In the genomic region with DNA sequence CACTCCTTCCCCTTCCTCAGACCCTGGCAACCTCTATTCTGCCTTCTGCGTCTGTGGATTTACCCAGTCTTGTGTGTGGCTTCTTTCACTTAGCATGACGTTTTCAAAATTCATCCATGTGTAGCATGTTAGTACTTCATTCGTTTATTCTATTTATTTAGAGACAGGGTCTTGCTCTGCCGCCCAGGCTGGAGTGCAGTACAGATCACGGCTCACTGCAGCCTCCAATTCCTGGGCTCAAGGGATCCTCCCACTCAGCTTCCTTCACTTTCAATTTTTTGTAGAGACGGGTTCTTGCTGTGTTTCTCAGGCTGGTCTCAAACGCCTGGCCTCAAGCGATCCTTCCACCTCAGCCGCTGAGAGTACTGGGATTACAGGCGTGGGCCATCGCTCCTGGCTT, we compare ENCODE assay signal across 13 cellular contexts. TPM values are rescaled to one million over a fixed set of nuclear protein-coding genes. Genes with fewer than 3 reads are reported as not detected.
DNase-seq lines count a peak whose midpoint lies in the region; ATAC-seq and TF ChIP-seq lines count a peak whose summit lies in the region.
"Had no signal": no experiment of that assay in that cellular context is flagged by ENCODE, and none has a peak within 500 bp of the region (broad histone marks: within the 10 kb centered on the region; RNA-seq: fewer than 3 reads in every experiment).

No MANE protein-coding gene starts in this region.

- H2BK12ac ChIP-seq in mesenchymal stem cell (ENCODE audit: low read length in 2 of 2): no peak overlapping the region

- no peaks in the 10 kb centered on the region for H3K79me1 ChIP-seq in mesenchymal stem cell (replicated peaks; ENCODE audit: low read length, poor library complexity, severe bottlenecking)

- H3K27me3 ChIP-seq in PC-3 (ENCODE audit: low read length) (no peaks in the 10 kb centered on the region), mesenchymal stem cell (ENCODE audit: control insufficient read depth in 1 of 2, insufficient read depth in 1 of 2, low read length in 2 of 2) (peaks cover 4 to 73% of the 10 kb centered on the region in 2 experiments), thyroid gland (no peaks in the 10 kb centered on the region)

- no peak overlapping the region for H3K14ac ChIP-seq in mesenchymal stem cell (ENCODE audit: low read length in 2 of 2)

- no peaks in the 10 kb centered on the region for H3K4me1 Mint-ChIP-seq in MCF 10A (ENCODE audit: insufficient read depth, unreplicated experiment)

- no peaks in the 10 kb centered on the region for H3K36me3 ChIP-seq in PC-3 (ENCODE audit: low read depth, low read length)
- H3K36me3 ChIP-seq in mesenchymal stem cell (ENCODE audit: control insufficient read depth in 1 of 2, insufficient read depth in 2 of 2, low read depth in 1 of 2, low read length in 2 of 2): no peaks in the 10 kb centered on the region
- no peaks in the 10 kb centered on the region for H3K36me3 ChIP-seq in thyroid gland
- H3K36me3 ChIP-seq: BE2C had no signal

- no peaks in the 10 kb centered on the region for H3K9me2 ChIP-seq in PC-3 (replicated peaks; ENCODE audit: low read length)

- H4K91ac ChIP-seq in mesenchymal stem cell (ENCODE audit: low read length): no peak overlapping the region

- H3K79me2 ChIP-seq in PC-3 (ENCODE audit: low read length): no peaks in the 10 kb centered on the region

- no peak overlapping the region for H2BK15ac ChIP-seq in mesenchymal stem cell (ENCODE audit: low read depth, poor library complexity, severe bottlenecking)

- H2BK120ac ChIP-seq in mesenchymal stem cell (ENCODE audit: low read depth, low read length): no peak overlapping the region

- no peak overlapping the region for H2AK5ac ChIP-seq in mesenchymal stem cell (ENCODE audit: low read length, severe bottlenecking)

- 91% methylated on average over 8 of the region's 11 CpGs for WGBS in mesenchymal stem cell
- WGBS in thyroid gland, 2 donors: 54 to 57% methylated on average over 11 of the region's 11 CpGs

- H3K4me1 ChIP-seq in PC-3 (ENCODE audit: insufficient read depth, low read length) (peaks cover 15% of the 10 kb centered on the region), mesenchymal stem cell (ENCODE audit: control insufficient read depth, insufficient read depth, low read depth, low read length) (no peaks in the 10 kb centered on the region), thyroid gland (peaks cover under 1 to 5% of the 10 kb centered on the region in 2 donors)
- H3K4me1 ChIP-seq: A549, BE2C had no signal

- BruUV-seq in PC-3 (replicated peaks; lab: Mats Ljungman, UMichigan) (no TSS peak), MCF 10A (replicated peaks; lab: Mats Ljungman, UMichigan) (no TSS peak)

- no peak for TF ChIP-seq CTCF in PC-3 (conservative IDR thresholded peaks at IDR 0.05; ENCODE audit: low read depth, low read length)
- no peak for TF ChIP-seq CTCF in thyroid gland (IDR thresholded peaks at IDR 0.05)
- no peak for TF ChIP-seq CTCF in GM10248 (IDR thresholded peaks at IDR 0.05; ENCODE audit: control extremely low read depth, extremely low read depth, low read depth, missing control alignments)
- no peak for TF ChIP-seq CTCF in MCF 10A (IDR thresholded peaks at IDR 0.05; ENCODE audit: unreplicated experiment)

- H3K27me3 Mint-ChIP-seq in MCF 10A (ENCODE audit: insufficient read depth, unreplicated experiment): no peaks in the 10 kb centered on the region

- no peak overlapping the region for H3K9ac ChIP-seq in PC-3 (ENCODE audit: low read length)
- H3K9ac ChIP-seq in mesenchymal stem cell (ENCODE audit: low read length): no peak overlapping the region
- H3K9ac ChIP-seq: GM23248 had no signal

- H3K36me3 Mint-ChIP-seq in MCF 10A (ENCODE audit: insufficient read depth, unreplicated experiment): no peaks in the 10 kb centered on the region

- POLR2A ChIA-PET in PC-3 (lab: Charles Lee; ENCODE audit: unreplicated experiment) (no interaction called here), GM10248 (lab: Yijun Ruan, JAX) (no interaction called here), MCF 10A (lab: Yijun Ruan, JAX) (no interaction called here)

- no peak for TF ChIP-seq POLR2A in thyroid gland (IDR thresholded peaks at IDR 0.05)

- H3F3A ChIP-seq in PC-3 (ENCODE audit: low read length, unreplicated experiment): no peaks in the 10 kb centered on the region

- CTCF ChIA-PET in PC-3 (lab: Charles Lee): no interaction called here
- CTCF ChIA-PET in GM10248 (lab: Yijun Ruan, JAX): interaction anchor here (1.4 kb wide), 1 partner anchor 51 kb away, joined by 3 read pairs; no protein-coding TSS in a partner anchor
- CTCF ChIA-PET in MCF 10A (lab: Yijun Ruan, JAX): interaction anchor here (0.6 to 0.7 kb wide), 3 partner anchors 11 to 30 kb away, joined by 3 read pairs; no protein-coding TSS in a partner anchor

- ATAC-seq in PC-3: no peak
- ATAC-seq: A549 had no signal

- no peak overlapping the region for H3K18ac ChIP-seq in mesenchymal stem cell (ENCODE audit: low read depth in 1 of 2, low read length in 2 of 2)

- H4K8ac ChIP-seq in mesenchymal stem cell (ENCODE audit: low read length): no peak overlapping the region

- H3K9me3 ChIP-seq in PC-3 (ENCODE audit: low read length) (no peaks in the 10 kb centered on the region), mesenchymal stem cell (ENCODE audit: control insufficient read depth, low read length) (peaks cover 13% of the 10 kb centered on the region), thyroid gland (no peaks in the 10 kb centered on the region)
- H3K9me3 ChIP-seq: BE2C had no signal

- H2AFZ ChIP-seq in PC-3 (ENCODE audit: low read length) (no peak overlapping the region), mesenchymal stem cell (ENCODE audit: low read depth, low read length) (peak overlapping the region; percentile 14)
- H2AFZ ChIP-seq: GM23248 had no signal

- no peak overlapping the region for H3K4me2 ChIP-seq in PC-3 (ENCODE audit: low read length)
- no peak overlapping the region for H3K4me2 ChIP-seq in mesenchymal stem cell (ENCODE audit: low read length, poor library complexity, severe bottlenecking)
- H3K4me2 ChIP-seq: A549 had no signal

- H3K4ac ChIP-seq in mesenchymal stem cell (ENCODE audit: low read depth in 1 of 2, low read length in 2 of 2): peak overlapping the region in 1 of 2 experiments; percentile 61

- H3K27ac Mint-ChIP-seq in MCF 10A (ENCODE audit: low read depth, unreplicated experiment): no peak overlapping the region

- H3K27ac ChIP-seq in PC-3 (ENCODE audit: low read length) (peak overlapping the region; percentile 73), mesenchymal stem cell (ENCODE audit: low read length, poor library complexity, severe bottlenecking) (no peak overlapping the region), thyroid gland (peak overlapping the region in 1 of 3 donors; percentile 58)
- H3K27ac ChIP-seq: A549, C4-2B, GM23248, HL-60 had no signal

- H3K4me3 Mint-ChIP-seq in MCF 10A (ENCODE audit: unreplicated experiment): no peak overlapping the region
- H3K4me3 Mint-ChIP-seq: CD4-positive, alpha-beta memory T cell had no signal

- intact Hi-C loops in PC-3 (cut with micrococcal nuclease) (no loop called here), thyroid gland (cut with DNase I) (no loop called here), MCF 10A (cut with micrococcal nuclease) (no loop called here)

- DNase-seq in DMS53 treated with DMSO at 0.1 percent for 48 hours (lab: John Stamatoyannopoulos, UW; ENCODE audit: unreplicated experiment) (peak; percentile 45), PC-3 (no peak), mesenchymal stem cell (no peak), thyroid gland (peak; percentile 59), GM10248 (ENCODE audit: extremely low spot score) (no peak), MCF 10A (ENCODE audit: unreplicated experiment) (no peak)
- DNase-seq: BE2C; CD4-positive, alpha-beta memory T cell; GM23248 had no signal

- H3K9me3 Mint-ChIP-seq in MCF 10A (ENCODE audit: unreplicated experiment): no peaks in the 10 kb centered on the region

- H3K4me3 ChIP-seq in PC-3 (ENCODE audit: low read length) (no peak overlapping the region), mesenchymal stem cell (ENCODE audit: insufficient read depth in 1 of 2, low read depth in 1 of 2, low read length in 2 of 2) (no peak overlapping the region), thyroid gland (replicated peaks in 1 of 3) (no peak overlapping the region)
- H3K4me3 ChIP-seq: A549, GM23248 had no signal

- no peaks in the 10 kb centered on the region for H4K20me1 ChIP-seq in PC-3 (ENCODE audit: low read length)

- H3K23ac ChIP-seq in mesenchymal stem cell (ENCODE audit: low read length in 2 of 2): no peak overlapping the region

- no peak overlapping the region for H2BK5ac ChIP-seq in mesenchymal stem cell (ENCODE audit: low read depth, low read length, poor library complexity, severe bottlenecking)

RNA-seq across cellular contexts. Expression of gene B4GALNT3, which starts 37.0 kb away (rescaled TPM):
- total RNA-seq in PC-3 (2014; rRNA removed): 3.7 and 5.0 TPM in 2 replicates
- 3.1 TPM for polyA plus RNA-seq in mesenchymal stem cell (2013, experiment 1 of 2)
- polyA plus RNA-seq in mesenchymal stem cell (2013, experiment 2 of 2): 3.2 TPM
- 1 to 10 TPM; 3.9 to 6.6 (median 5.6) TPM for total RNA-seq in thyroid gland
- 0.68 and 0.76 TPM in 2 replicates for total RNA-seq in MCF 10A (2022)
- polyA plus RNA-seq: AG04450, GM23248 had no signal

Comparison
In these comparisons a context has a peak if more than half of its experiments do, and no peak if none do; other contexts are left out.
1. DNase-seq: peak in DMS53 treated with DMSO at 0.1 percent for 48 hours (single experiment) and thyroid gland (2 of 2); none in PC-3 (single experiment), mesenchymal stem cell (single experiment), GM10248 (single experiment) and MCF 10A (single experiment).